ENCODE assay signal across 8 cellular contexts in the genomic region with DNA sequence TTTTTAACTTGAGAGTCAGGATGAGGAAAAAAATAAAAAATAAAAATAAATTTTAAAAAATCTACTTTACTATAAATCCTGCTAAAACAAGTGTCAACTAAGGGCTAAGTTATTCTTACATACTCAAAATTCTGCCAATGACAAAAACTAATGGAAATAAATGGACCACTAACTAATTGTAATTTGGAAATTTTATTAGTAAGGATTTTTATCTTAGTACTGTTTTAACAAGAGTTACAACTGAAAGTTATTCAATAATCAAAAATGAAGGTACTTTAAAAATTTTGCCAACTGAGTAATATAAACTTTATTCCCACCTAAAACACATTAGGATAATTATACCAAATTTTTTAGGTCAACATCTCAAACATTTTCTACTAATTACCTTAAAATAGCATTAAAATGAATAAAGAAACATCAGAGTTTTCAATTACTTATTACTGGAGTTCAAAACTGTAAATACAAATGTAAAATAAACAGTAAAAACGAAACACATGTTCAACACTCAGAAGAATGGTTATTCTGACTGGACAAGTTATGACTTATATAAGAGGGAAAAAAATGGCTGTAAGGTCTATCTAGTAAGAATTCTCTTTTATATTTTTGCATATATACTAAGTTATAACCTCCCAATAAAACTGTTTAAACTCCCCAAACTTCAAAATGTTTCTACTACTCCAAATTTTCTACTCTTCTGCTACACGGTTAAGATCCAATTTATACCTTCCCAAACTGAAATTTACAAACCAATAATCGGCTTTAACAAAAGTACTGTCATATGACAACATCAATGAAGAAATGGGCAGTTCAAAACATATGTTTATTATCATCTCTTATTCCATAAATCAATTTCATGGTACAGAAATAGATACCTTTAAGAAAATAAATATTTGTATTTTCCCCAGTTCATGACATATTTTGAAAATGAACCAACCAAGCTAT. TPM values are rescaled to one million over a fixed set of nuclear protein-coding genes. Genes with fewer than 3 reads are reported as not detected.
DNase-seq lines count a peak whose midpoint lies in the region; ATAC-seq, FAIRE-seq and TF ChIP-seq lines count a peak whose summit lies in the region.

No MANE protein-coding gene starts in this region.

- H3K4me3 ChIP-seq in brain microvascular endothelial cell (ENCODE audit: low read depth, low read length) (peak overlapping the region; percentile 77), mucosa of descending colon (peak overlapping the region; percentile 0)

- TF ChIP-seq CTCF in brain microvascular endothelial cell (IDR thresholded peaks at IDR 0.05; ENCODE audit: low read depth, low read length, missing control alignments) = no peak
- no peak for TF ChIP-seq CTCF in mucosa of descending colon (IDR thresholded peaks at IDR 0.05)

- in situ Hi-C loops in brain microvascular endothelial cell (cut with HindIII; ENCODE audit: low pct_ligation_motif_present, low sequenced_read_pairs) = no loop called here

- H3K36me3 ChIP-seq in brain microvascular endothelial cell (replicated peaks) (peaks cover 6% of the 10 kb centered on the region), mucosa of descending colon (ENCODE audit: low read depth) (peaks cover 3% of the 10 kb centered on the region)

- ATAC-seq in mucosa of descending colon (no peak), GM21619 (IDR thresholded peaks at IDR 0.05; ENCODE audit: unreplicated experiment) (no peak)

- DNase-seq in HT-29 (ENCODE audit: low spot score) = peak; percentile 12
- no peak for DNase-seq in brain microvascular endothelial cell
- DNase-seq in mucosa of descending colon = no peak
- DNase-seq in COLO668 (lab: John Stamatoyannopoulos, UW; ENCODE audit: unreplicated experiment) = no peak
- DNase-seq in ureter (ENCODE audit: low spot score) = no peak
- no peak for DNase-seq in occipital lobe (lab: John Stamatoyannopoulos, UW)

- no peaks in the 10 kb centered on the region for H3K9me3 ChIP-seq in mucosa of descending colon

- no peaks in the 10 kb centered on the region for H3K27me3 ChIP-seq in brain microvascular endothelial cell (replicated peaks)

- FAIRE-seq in A204.1 (lab: Jason Lieb, UNC) = peak; percentile 52

- peak overlapping the region; percentile 96 for H3K27ac ChIP-seq in brain microvascular endothelial cell

- intact Hi-C loops in mucosa of descending colon (cut with DNase I, micrococcal nuclease) = no loop called here

- peaks cover 14% of the 10 kb centered on the region for H3K4me1 ChIP-seq in mucosa of descending colon (ENCODE audit: low read depth)

RNA-seq across cellular contexts. Expression of a gene that starts 2.7 kb away (rescaled TPM):
- total RNA-seq in HT-29 (2014; rRNA removed; shearing (Covaris generic)) = 73.1 and 75.3 TPM in 2 replicates
- 100 to 1,000 TPM; 124 to 160 (median 140) TPM for total RNA-seq in mucosa of descending colon
- total RNA-seq in ureter = 212 TPM
- 388 TPM for total RNA-seq in occipital lobe
